Comparison of ENCODE assay signal across 17 cellular contexts in genomic region chr4:168309781-168310180, GRCh38. TPM values are rescaled to one million over a fixed set of nuclear protein-coding genes. Genes with fewer than 3 reads are reported as not detected.
DNase-seq lines count a peak whose midpoint lies in the region; ATAC-seq and TF ChIP-seq lines count a peak whose summit lies in the region.
"Had no signal": no experiment of that assay in that cellular context is flagged by ENCODE, and none has a peak within 500 bp of the region (broad histone marks: within the 10 kb centered on the region; RNA-seq: fewer than 3 reads in every experiment).

No MANE protein-coding gene starts in this region.

- H3F3A ChIP-seq in smooth muscle cell (ENCODE audit: low read depth) = no peaks in the 10 kb centered on the region

- no peak overlapping the region for H2AFZ ChIP-seq in smooth muscle cell (ENCODE audit: low read depth)

- TF ChIP-seq POLR2A in spleen (IDR thresholded peaks at IDR 0.05) = no peak

- TF ChIP-seq CTCF in fibroblast of pulmonary artery (IDR thresholded peaks at IDR 0.05; ENCODE audit: low read length, missing control alignments) (no peak), spleen (IDR thresholded peaks at IDR 0.05 in 8 of 11, conservative IDR thresholded peaks at IDR 0.05 in 3 of 11) (no peak), smooth muscle cell (IDR thresholded peaks at IDR 0.05; ENCODE audit: borderline replicate concordance, insufficient read depth, poor library complexity, severe bottlenecking) (no peak)

- H3K9me3 ChIP-seq in spleen (no peaks in the 10 kb centered on the region), smooth muscle cell (replicated peaks; ENCODE audit: low read depth) (no peaks in the 10 kb centered on the region)
- H3K9me3 ChIP-seq: tibial nerve had no signal

- peaks cover 62% of the 10 kb centered on the region for H3K4me1 Mint-ChIP-seq in activated CD8-positive, alpha-beta memory T cell treated with anti-CD3 and anti-CD28 coated beads, Interleukin-2, amount 10 ng/mL, durations not matched to agents 7 days and 5 days

- DNase-seq in activated CD8-positive, alpha-beta memory T cell treated with anti-CD3 and anti-CD28 coated beads, Interleukin-2, amount 10 ng/mL, durations not matched to agents 7 days and 5 days = no peak
- no peak for DNase-seq in activated CD8-positive, alpha-beta memory T cell treated with anti-CD3 and anti-CD28 coated beads, Interleukin-2, amount 50 U/mL, for 48 hours
- DNase-seq in NCI-H69 (lab: John Stamatoyannopoulos, UW) (peak; percentile 81), fibroblast of pulmonary artery (ENCODE audit: low read depth) (peak; percentile 63), spleen (no peak), smooth muscle cell (lab: John Stamatoyannopoulos, UW; ENCODE audit: unreplicated experiment) (no peak)
- DNase-seq: activated CD4-positive, alpha-beta T cell treated with anti-CD3 and anti-CD28 coated beads, Interleukin-2, amount 50 U/mL, for 48 hours; brain microvascular endothelial cell; KG1; occipital lobe; RPMI8226; stimulated activated CD4-positive, alpha-beta T cell treated with anti-CD3 and anti-CD28 coated beads, Interleukin-15, amount 100 ng/mL, for 24 hours had no signal

- peak overlapping the region; percentile 31 for H3K27ac Mint-ChIP-seq in activated CD8-positive, alpha-beta memory T cell treated with anti-CD3 and anti-CD28 coated beads, Interleukin-2, amount 10 ng/mL, durations not matched to agents 7 days and 5 days
- H3K27ac Mint-ChIP-seq: T-helper 2 cell treated with Interferon-gamma antibody and Interleukin-4, amounts not matched to agents 5 μg/mL and 100 μg/mL, for 36 hours had no signal

- no peaks in the 10 kb centered on the region for H4K20me1 ChIP-seq in smooth muscle cell (ENCODE audit: low read depth)

- H3K36me3 Mint-ChIP-seq in activated CD8-positive, alpha-beta memory T cell treated with anti-CD3 and anti-CD28 coated beads, Interleukin-2, amount 10 ng/mL, durations not matched to agents 7 days and 5 days = peaks cover 73% of the 10 kb centered on the region

- no peaks in the 10 kb centered on the region for H3K9me3 Mint-ChIP-seq in activated CD8-positive, alpha-beta memory T cell treated with anti-CD3 and anti-CD28 coated beads, Interleukin-2, amount 10 ng/mL, durations not matched to agents 7 days and 5 days (ENCODE audit: low read depth)
- H3K9me3 Mint-ChIP-seq: T-helper 2 cell treated with Interferon-gamma antibody and Interleukin-4, amounts not matched to agents 5 μg/mL and 100 μg/mL, for 36 hours had no signal

- H3K27me3 ChIP-seq in spleen (replicated peaks in 1 of 7) = no peaks in the 10 kb centered on the region
- H3K27me3 ChIP-seq in smooth muscle cell (ENCODE audit: low read depth) = no peaks in the 10 kb centered on the region
- H3K27me3 ChIP-seq: brain microvascular endothelial cell, tibial nerve had no signal

- H3K36me3 ChIP-seq in spleen (peaks cover 0 to 62% (median 26%) of the 10 kb centered on the region in 6 donors), smooth muscle cell (ENCODE audit: low read depth) (no peaks in the 10 kb centered on the region)
- H3K36me3 ChIP-seq: brain microvascular endothelial cell had no signal

- no peaks in the 10 kb centered on the region for H3K79me2 ChIP-seq in smooth muscle cell (ENCODE audit: low read depth)

- peak overlapping the region in 6 of 8 donors; percentile 1 to 54 (median 37) for H3K27ac ChIP-seq in spleen
- no peak overlapping the region for H3K27ac ChIP-seq in smooth muscle cell (ENCODE audit: low read depth)
- H3K27ac ChIP-seq: brain microvascular endothelial cell, tibial nerve had no signal

- H3K4me3 ChIP-seq in fibroblast of pulmonary artery (replicated peaks; ENCODE audit: low read depth, low read length) (no peak overlapping the region), spleen (no peak overlapping the region), smooth muscle cell (no peak overlapping the region)
- H3K4me3 ChIP-seq: lung, tibial nerve had no signal

- no peak overlapping the region for H3K4me3 Mint-ChIP-seq in activated CD8-positive, alpha-beta memory T cell treated with anti-CD3 and anti-CD28 coated beads, Interleukin-2, amount 10 ng/mL, durations not matched to agents 7 days and 5 days
- H3K4me3 Mint-ChIP-seq: T-helper 2 cell treated with Interferon-gamma antibody and Interleukin-4, amounts not matched to agents 5 μg/mL and 100 μg/mL, for 36 hours had no signal

- no peaks in the 10 kb centered on the region for H3K27me3 Mint-ChIP-seq in activated CD8-positive, alpha-beta memory T cell treated with anti-CD3 and anti-CD28 coated beads, Interleukin-2, amount 10 ng/mL, durations not matched to agents 7 days and 5 days

- intact Hi-C loops in spleen (cut with DNase I; ENCODE audit: low total_unique reads) = loop anchor here (10.0 kb wide), 1 partner anchor 175 kb away; the partner anchor contains the start of gene DDX60L

- no peak for ATAC-seq in activated CD8-positive, alpha-beta memory T cell treated with anti-CD3 and anti-CD28 coated beads, Interleukin-2, amount 10 ng/mL, durations not matched to agents 7 days and 5 days
- ATAC-seq in HG03159 (IDR thresholded peaks at IDR 0.05; ENCODE audit: unreplicated experiment) (no peak), GM21515 (IDR thresholded peaks at IDR 0.05; ENCODE audit: unreplicated experiment) (no peak)

- no peak overlapping the region for H3K9ac ChIP-seq in smooth muscle cell (ENCODE audit: low read depth)

- H3K4me2 ChIP-seq in smooth muscle cell = no peak overlapping the region

- CTCF ChIA-PET in activated CD8-positive, alpha-beta memory T cell treated with anti-CD3 and anti-CD28 coated beads, Interleukin-2, amount 10 ng/mL, durations not matched to agents 7 days and 5 days (lab: Charles Lee) = interaction anchor here (1.0 kb wide), 1 partner anchor 8 kb away, joined by 3 read pairs; no protein-coding TSS in a partner anchor

- peaks cover 0 to 25% (median 1%) of the 10 kb centered on the region in 6 donors for H3K4me1 ChIP-seq in spleen
- no peaks in the 10 kb centered on the region for H3K4me1 ChIP-seq in smooth muscle cell (ENCODE audit: low read depth)

- WGBS in spleen, 5 donors = 51 to 72% (median 68%) methylated on average over 2 of the region's 2 CpGs
- WGBS in smooth muscle cell (ENCODE audit: low lambda C conversion rate) = 51% methylated on average over 2 of the region's 2 CpGs

RNA-seq across cellular contexts. Expression of gene DDX60, which starts 8.8 kb away (rescaled TPM):
- 100 to 1,000 TPM in 1 of 2 experiments, 10 to 100 TPM in 1; 90.5 to 173 TPM for total RNA-seq in activated CD8-positive, alpha-beta memory T cell treated with anti-CD3 and anti-CD28 coated beads, Interleukin-2, amount 10 ng/mL, durations not matched to agents 7 days and 5 days
- total RNA-seq in spleen = 10 to 100 TPM; 32.6 to 56.2 (median 45.2) TPM
- 10 to 100 TPM in 2 of 3 donors, 1 to 10 TPM in 1; 7.5 to 10.3 (median 10.1) TPM for polyA plus RNA-seq in spleen
- 6.5 and 6.7 TPM in 2 replicates for total RNA-seq in smooth muscle cell
- 0.24 and 0.87 TPM in 2 replicates for polyA plus RNA-seq in smooth muscle cell

Comparison
In these comparisons a context has a peak if more than half of its experiments do, and no peak if none do; other contexts are left out.
1. DNase-seq: peak in NCI-H69 (single experiment) and fibroblast of pulmonary artery (single experiment); none in activated CD8-positive, alpha-beta memory T cell treated with anti-CD3 and anti-CD28 coated beads, Interleukin-2, amount 10 ng/mL, durations not matched to agents 7 days and 5 days (single experiment), activated CD8-positive, alpha-beta memory T cell treated with anti-CD3 and anti-CD28 coated beads, Interleukin-2, amount 50 U/mL, for 48 hours (single experiment), spleen (single experiment) and smooth muscle cell (single experiment).